1 cellular context compared by ENCODE assay signal in the genomic region with DNA sequence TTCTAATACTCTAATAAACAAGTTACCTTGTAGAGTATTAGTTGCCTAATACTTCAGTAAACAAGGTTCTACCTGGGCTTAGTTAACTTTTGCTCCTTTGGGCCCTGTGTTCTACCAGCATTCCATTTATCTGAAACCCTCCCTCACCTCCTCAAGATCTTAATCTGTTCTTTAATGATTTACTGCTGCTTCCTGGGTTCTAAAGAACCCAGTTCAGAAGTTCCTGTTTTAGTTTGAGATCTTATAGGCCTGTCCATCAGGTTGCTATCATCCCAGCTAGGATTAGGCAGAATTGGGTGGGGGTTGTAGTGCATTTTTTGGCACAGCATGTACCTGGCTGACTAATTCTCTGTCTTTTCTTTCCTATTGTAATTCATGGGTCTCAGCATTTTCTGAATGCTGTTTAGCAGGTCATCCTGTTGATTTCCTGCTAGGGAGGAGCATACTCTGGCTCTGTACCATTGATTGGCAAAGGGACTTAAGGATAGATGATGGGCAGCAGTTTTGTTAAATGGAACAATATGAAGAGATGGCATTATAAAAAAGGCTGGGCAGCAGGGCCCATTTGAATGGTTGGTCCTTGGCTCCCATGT.
TF ChIP-seq lines count a peak whose summit lies in the region.

No MANE protein-coding gene starts in this region.

TF ChIP-seq in H1, 55 proteins besides CTCF, POLR2A, EP300 and RAD21:
- TF ChIP-seq TAF1 (IDR thresholded peaks at IDR 0.05; ENCODE audit: low read depth, low read length): no peak
- no peak for TF ChIP-seq SAP30 (IDR thresholded peaks at IDR 0.05; ENCODE audit: insufficient read depth, insufficient replicate concordance, low read length)
- TF ChIP-seq PHF8 (conservative IDR thresholded peaks at IDR 0.05; ENCODE audit: low read depth, low read length): no peak
- TF ChIP-seq TEAD4 (IDR thresholded peaks at IDR 0.05; ENCODE audit: low read depth, low read length): no peak
- TF ChIP-seq SP2 (IDR thresholded peaks at IDR 0.05; ENCODE audit: low read length): no peak
- TF ChIP-seq POU5F1 (IDR thresholded peaks at IDR 0.05; ENCODE audit: low read depth, low read length): no peak
- TF ChIP-seq EGR1 (IDR thresholded peaks at IDR 0.05; ENCODE audit: borderline replicate concordance, low read depth, low read length): no peak
- TF ChIP-seq CBX5 (IDR thresholded peaks at IDR 0.05; ENCODE audit: low read depth, low read length): no peak
- no peak for TF ChIP-seq BACH1 (IDR thresholded peaks at IDR 0.05; ENCODE audit: low read length)
